ENCODE assay signal across 8 cellular contexts in genomic region chr6:97049254-97050004, GRCh38.
DNase-seq lines count a peak whose midpoint lies in the region; ATAC-seq and TF ChIP-seq lines count a peak whose summit lies in the region.

No MANE protein-coding gene starts in this region.

- H3K4me1 ChIP-seq in mesodermal cell (ENCODE audit: control insufficient read depth, insufficient read depth, low read length, poor library complexity, severe bottlenecking) (peaks cover 5% of the 10 kb centered on the region), stomach (no peaks in the 10 kb centered on the region), spleen (peaks cover 0 to 16% (median 2%) of the 10 kb centered on the region in 6 donors)

- TF ChIP-seq EP300 in stomach (IDR thresholded peaks at IDR 0.05) = no peak

- no peaks in the 10 kb centered on the region for H3K36me3 ChIP-seq in mesodermal cell (ENCODE audit: control insufficient read depth, insufficient read depth, low read length)
- no peaks in the 10 kb centered on the region for H3K36me3 ChIP-seq in stomach
- no peaks in the 10 kb centered on the region for H3K36me3 ChIP-seq in spleen

- TF ChIP-seq CTCF in stomach (IDR thresholded peaks at IDR 0.05) (no peak), spleen (IDR thresholded peaks at IDR 0.05 in 8 of 11, conservative IDR thresholded peaks at IDR 0.05 in 3 of 11) (no peak)

- no peak overlapping the region for H3K4me3 ChIP-seq in mesodermal cell (ENCODE audit: extremely low read depth, insufficient read depth, low read length, poor library complexity, severe bottlenecking)
- H3K4me3 ChIP-seq in stomach = no peak overlapping the region
- no peak overlapping the region for H3K4me3 ChIP-seq in spleen

- H3K27ac ChIP-seq in mesodermal cell (ENCODE audit: low read depth, low read length, severe bottlenecking) (peak overlapping the region; percentile 52), stomach (no peak overlapping the region), spleen (peak overlapping the region in 4 of 8 donors; percentile 5 to 41 (median 16))

- H3K9me3 ChIP-seq in mesodermal cell (ENCODE audit: control insufficient read depth, low read length) (no peaks in the 10 kb centered on the region), stomach (no peaks in the 10 kb centered on the region), spleen (no peaks in the 10 kb centered on the region)

- peak; percentile 82 for DNase-seq in Ammon's horn (ENCODE audit: low spot score)
- DNase-seq in SKM-1 (lab: John Stamatoyannopoulos, UW; ENCODE audit: unreplicated experiment) = peak; percentile 72
- no peak for DNase-seq in NCI-H2029 treated with DMSO at 0.1 percent for 48 hours (lab: John Stamatoyannopoulos, UW)
- no peak for DNase-seq in stomach
- no peak for DNase-seq in spleen

- no peaks in the 10 kb centered on the region for H3K27me3 ChIP-seq in stomach
- H3K27me3 ChIP-seq in spleen (replicated peaks in 1 of 7) = no peaks in the 10 kb centered on the region

- WGBS in mesodermal cell (ENCODE audit: insufficient coverage in 2 of 2), 2 experiments = 93 to 94% methylated on average over 2 to 3 of the region's 8 CpGs
- WGBS in stomach, 5 donors = 49 to 69% (median 58%) methylated on average over 8 of the region's 8 CpGs
- WGBS in spleen, 5 donors = 46 to 61% (median 47%) methylated on average over 8 of the region's 8 CpGs

- peak; percentile 94 for ATAC-seq in GM19035 (IDR thresholded peaks at IDR 0.05; ENCODE audit: unreplicated experiment)
- ATAC-seq in HG03064 (IDR thresholded peaks at IDR 0.05; ENCODE audit: low read depth, unreplicated experiment) = peak; percentile 98

- intact Hi-C loops in stomach (cut with DNase I; ENCODE audit: low total_unique reads) (loop anchor here (10.0 kb wide), 1 partner anchor 145 kb away; no protein-coding TSS in a partner anchor), spleen (cut with DNase I; ENCODE audit: low total_unique reads) (loop anchor here (10.0 kb wide), 1 partner anchor 505 kb away; no protein-coding TSS in a partner anchor)

- TF ChIP-seq POLR2A in stomach (IDR thresholded peaks at IDR 0.05) (no peak), spleen (IDR thresholded peaks at IDR 0.05) (no peak)

Comparison
In these comparisons a context has a peak if more than half of its experiments do, and no peak if none do; other contexts are left out.
1. DNase-seq: peak in Ammon's horn (single experiment) and SKM-1 (single experiment); none in NCI-H2029 treated with DMSO at 0.1 percent for 48 hours (single experiment), stomach (single experiment) and spleen (single experiment).